Comparison of ENCODE assay signal across 27 cellular contexts in the genomic region with DNA sequence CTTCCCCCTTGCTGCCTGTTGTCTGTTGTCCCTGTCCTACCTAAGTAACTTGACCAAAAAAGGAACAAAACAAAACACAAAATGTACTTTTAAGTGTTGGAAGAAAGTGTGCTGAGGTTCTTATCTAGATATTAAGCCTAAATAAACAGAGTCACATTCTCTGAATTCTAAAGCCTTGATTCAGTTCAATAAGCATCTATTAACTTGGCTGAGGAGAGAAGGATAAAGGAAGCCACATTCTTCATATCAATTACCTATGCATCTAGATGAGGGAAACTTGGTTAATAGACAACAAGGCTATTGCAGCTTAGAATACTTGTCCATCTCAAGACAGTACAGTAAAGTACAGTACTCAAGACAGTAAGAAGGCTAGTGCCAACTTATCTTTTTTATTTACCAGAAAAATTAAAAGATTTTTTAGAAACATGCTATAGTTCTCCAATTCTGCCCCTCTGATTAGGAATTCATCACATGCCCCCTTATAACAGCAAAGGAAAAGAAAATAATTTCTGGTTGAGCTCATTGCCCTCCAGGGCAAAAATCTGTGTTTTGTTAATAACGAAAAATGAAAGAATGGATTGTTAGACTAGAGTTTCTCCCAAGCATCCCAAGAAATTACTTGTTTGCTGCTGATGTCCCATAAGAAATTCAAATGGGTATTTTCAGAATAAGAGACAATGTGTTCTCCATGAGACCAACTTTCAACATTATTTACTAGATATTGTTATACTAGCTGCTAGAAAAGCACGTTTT.
DNase-seq lines count a peak whose midpoint lies in the region; TF ChIP-seq lines count a peak whose summit lies in the region.
"Had no signal": no experiment of that assay in that cellular context is flagged by ENCODE, and none has a peak within 500 bp of the region (broad histone marks: within the 10 kb centered on the region; RNA-seq: fewer than 3 reads in every experiment).

No MANE protein-coding gene starts in this region.

- no TSS peak for BruUV-seq in Caco-2 (replicated peaks; lab: Mats Ljungman, UMichigan)

- intact Hi-C loops in Caco-2 (cut with micrococcal nuclease; ENCODE audit: unreplicated experiment): loop anchor here (1.0 kb wide), 1 partner anchor 32 kb away; no protein-coding TSS in a partner anchor

- peaks cover 20% of the 10 kb centered on the region for H3K4me1 ChIP-seq in Caco-2
- H3K4me1 ChIP-seq: lower lobe of right lung, psoas muscle, vagina had no signal

- H3K4me1 Mint-ChIP-seq in Caco-2 (ENCODE audit: low read depth, unreplicated experiment) (peaks cover 16% of the 10 kb centered on the region), nephron (no peaks in the 10 kb centered on the region)
- H3K4me1 Mint-ChIP-seq: CD8-positive, alpha-beta memory T cell; H9 had no signal

- in situ Hi-C loops in SK-MEL-5 (cut with HindIII; ENCODE audit: low pct_unique_long_range_greater_than_20kb, low sequenced_read_pairs): no loop called here

- H3K27me3 Mint-ChIP-seq in Caco-2 (ENCODE audit: insufficient read depth, unreplicated experiment): no peaks in the 10 kb centered on the region
- H3K27me3 Mint-ChIP-seq in nephron (ENCODE audit: low read depth): no peaks in the 10 kb centered on the region
- H3K27me3 Mint-ChIP-seq: CD8-positive, alpha-beta memory T cell; dendritic cell treated with granulocyte-macrophage colony-stimulating factor and Interleukin-4, amounts not matched to agents 40 ng/mL and 50 ng/mL, for 4 days had no signal

- peak in 1 of 2 experiments; percentile 14 for DNase-seq in Caco-2
- DNase-seq in SK-MEL-5 (ENCODE audit: low read depth, low spot score): peak; percentile 22
- DNase-seq in fibroblast of the aortic adventitia (ENCODE audit: low read depth): peak; percentile 30
- DNase-seq in NK-92 (lab: John Stamatoyannopoulos, UW; ENCODE audit: unreplicated experiment): no peak
- no peak for DNase-seq in stimulated activated naive CD4-positive, alpha-beta T cell (lab: John Stamatoyannopoulos, UW)
- DNase-seq in SKM-1 (lab: John Stamatoyannopoulos, UW; ENCODE audit: unreplicated experiment): no peak
- no peak for DNase-seq in activated effector memory CD4-positive, alpha-beta T cell treated with anti-CD3 and anti-CD28 coated beads, Interleukin-2, amount 50 U/mL, for 16 hours
- DNase-seq: activated CD4-positive, alpha-beta T cell treated with anti-CD3 and anti-CD28 coated beads, Interleukin-2, amount 50 U/mL, for 48 hours; activated CD8-positive, alpha-beta memory T cell treated with anti-CD3 and anti-CD28 coated beads, Interleukin-2, amount 50 U/mL, for 4 hours; activated naive CD4-positive, alpha-beta T cell treated with anti-CD3 and anti-CD28 coated beads, Interleukin-2, amount 50 U/mL, for 16 hours; BE2C; CD8-positive, alpha-beta memory T cell; DMS53; GDM1; H9; lower lobe of right lung; NCI-H2171; NCI-H524 treated with DMSO at 0.1 percent for 48 hours; NK-92 treated with Interleukin-12 subunit alpha and Interleukin-12 subunit beta, amount 100 ng/mL, for 24 hours; psoas muscle; SHP77 treated with DMSO at 0.1 percent for 48 hours; stimulated activated CD4-positive, alpha-beta T cell treated with anti-CD3 and anti-CD28 coated beads, Interleukin-15, amount 100 ng/mL, for 24 hours; stimulated activated naive CD4-positive, alpha-beta T cell treated with Interleukin-2 at 50 U/mL for 16 hours had no signal

- no peak overlapping the region for H3K4me3 ChIP-seq in Caco-2 (ENCODE audit: low read depth, low read length)
- H3K4me3 ChIP-seq in fibroblast of the aortic adventitia (ENCODE audit: low read depth, low read length): no peak overlapping the region
- H3K4me3 ChIP-seq: lower lobe of right lung, psoas muscle, vagina had no signal

- CTCF ChIA-PET in Caco-2 (lab: Charles Lee): no interaction called here

- POLR2A ChIA-PET in Caco-2 (lab: Charles Lee): no interaction called here

- H3K36me3 Mint-ChIP-seq in Caco-2 (ENCODE audit: insufficient read depth, unreplicated experiment) (peaks cover 5% of the 10 kb centered on the region), nephron (ENCODE audit: low read depth) (no peaks in the 10 kb centered on the region)
- H3K36me3 Mint-ChIP-seq: CD8-positive, alpha-beta memory T cell had no signal

- H3K4me3 Mint-ChIP-seq in Caco-2 (ENCODE audit: unreplicated experiment) (no peak overlapping the region), nephron (no peak overlapping the region)
- H3K4me3 Mint-ChIP-seq: CD8-positive, alpha-beta memory T cell; dendritic cell treated with granulocyte-macrophage colony-stimulating factor and Interleukin-4, amounts not matched to agents 40 ng/mL and 50 ng/mL, for 4 days; H9 had no signal

- no peaks in the 10 kb centered on the region for H3K27me3 ChIP-seq in Caco-2 (replicated peaks; ENCODE audit: control insufficient read depth, insufficient read depth, low read length)
- H3K27me3 ChIP-seq: BE2C, neutrophil, vagina had no signal

- no peaks in the 10 kb centered on the region for H3K36me3 ChIP-seq in Caco-2 (ENCODE audit: control insufficient read depth, insufficient read depth, low read length)
- H3K36me3 ChIP-seq: BE2C, lower lobe of right lung, neutrophil, vagina had no signal

- H3K27ac Mint-ChIP-seq in Caco-2 (ENCODE audit: unreplicated experiment) (peak overlapping the region; percentile 71), nephron (peak overlapping the region; percentile 41 to 78 (median 55))
- H3K27ac Mint-ChIP-seq: CD8-positive, alpha-beta memory T cell; dendritic cell treated with granulocyte-macrophage colony-stimulating factor and Interleukin-4, amounts not matched to agents 40 ng/mL and 50 ng/mL, for 4 days; H9 had no signal

- H3K9me3 ChIP-seq in Caco-2: peaks cover 12% of the 10 kb centered on the region; the same call in 1 of the 2 replicates
- H3K9me3 ChIP-seq: BE2C, neutrophil, psoas muscle, vagina had no signal

- TF ChIP-seq CTCF in Caco-2 (IDR thresholded peaks at IDR 0.05; ENCODE audit: insufficient read depth in 1 of 2, low read depth in 1 of 2, low read length in 1 of 2, severe bottlenecking in 1 of 2, unreplicated experiment in 1 of 2) (no peak), fibroblast of the aortic adventitia (IDR thresholded peaks at IDR 0.05; ENCODE audit: insufficient read depth, low read length) (no peak), nephron (IDR thresholded peaks at IDR 0.05; ENCODE audit: unreplicated experiment in 3 of 3) (no peak)

- peaks cover 53% of the 10 kb centered on the region for H3K9me3 Mint-ChIP-seq in Caco-2 (ENCODE audit: unreplicated experiment)
- peaks cover 17% of the 10 kb centered on the region for H3K9me3 Mint-ChIP-seq in nephron

Comparison
In these comparisons a context has a peak if more than half of its experiments do, and no peak if none do; other contexts are left out.
1. DNase-seq: peak in SK-MEL-5 (single experiment) and fibroblast of the aortic adventitia (single experiment); none in NK-92 (single experiment), stimulated activated naive CD4-positive, alpha-beta T cell (0 of 6), SKM-1 (single experiment) and activated effector memory CD4-positive, alpha-beta T cell treated with anti-CD3 and anti-CD28 coated beads, Interleukin-2, amount 50 U/mL, for 16 hours (single experiment).